In genomic region chr1:32334864-32335618, GRCh38 we compare ENCODE assay signal across 7 cellular contexts. TPM values are rescaled to one million over a fixed set of nuclear protein-coding genes. Genes with fewer than 3 reads are reported as not detected.
A peak's percentile ranks its signal among the peaks of the same experiment; 100 is the strongest.
DNase-seq lines count a peak whose midpoint lies in the region; ATAC-seq, FAIRE-seq and TF ChIP-seq lines count a peak whose summit lies in the region.

No MANE protein-coding gene starts in this region.

- TSS peak; percentile 61 for BruUV-seq in K562 (replicated peaks; lab: Mats Ljungman, UMichigan)

- peaks cover 25 to 46% of the 10 kb centered on the region in 2 experiments for H3K4me1 ChIP-seq in K562 (replicated peaks in 1 of 2; ENCODE audit: control insufficient read depth in 2 of 2, insufficient read depth in 2 of 2, low read length in 2 of 2)

- H2AFZ ChIP-seq in K562 (ENCODE audit: low read depth, low read length), result peak overlapping the region; percentile 12; the same call in 1 of the 2 replicates

- CTCF ChIA-PET in K562 (lab: Yijun Ruan, JAX; ENCODE audit: low intra/inter-chr PET ratio), result interaction anchor here (0.6 to 0.7 kb wide), 2 partner anchors 69 to 82 kb away, joined by 3 to 4 read pairs; no protein-coding TSS in a partner anchor

- WGBS in K562 (ENCODE audit: insufficient coverage, low coverage, missing lambda C conversion rate), result under 1% methylated on average over 39 of the region's 56 CpGs

- ATAC-seq in K562 (peak; percentile 76), GM19328 (IDR thresholded peaks at IDR 0.05; ENCODE audit: unreplicated experiment) (no peak)

- H3K4me2 ChIP-seq in K562 (ENCODE audit: insufficient read depth, low read length), result peak overlapping the region; percentile 85

- TF ChIP-seq CTCF in GM12865 (IDR thresholded peaks at IDR 0.05; ENCODE audit: insufficient read depth, low read depth, low read length, missing control alignments) (peak; percentile 78), K562 (IDR thresholded peaks at IDR 0.05 in 2 of 3, conservative IDR thresholded peaks at IDR 0.05 in 1 of 3; ENCODE audit: insufficient read depth in 2 of 3, low read depth in 1 of 3, low read length in 3 of 3) (peak; percentile 85 to 92 (median 87))

- POLR2A ChIA-PET in K562 (lab: Yijun Ruan, JAX), result interaction anchor here (0.6 to 5.9 kb wide), 24 partner anchors 10 to 291 kb away, joined by 3 to 75 read pairs (median 5); partner anchors contain the start of genes BSDC1, IQCC and TMEM39B

- peak overlapping the region; percentile 81 to 97 for H3K9ac ChIP-seq in K562 (ENCODE audit: insufficient read depth in 1 of 2, low read depth in 2 of 2, low read length in 2 of 2)

- H3K27ac ChIP-seq in K562 (ENCODE audit: extremely low read depth, low read depth, low read length), result peak overlapping the region; percentile 88

- in situ Hi-C loops in K562 (cut with MboI), result no loop called here

- peaks cover 6% of the 10 kb centered on the region for H3K9me1 ChIP-seq in K562 (ENCODE audit: control insufficient read depth, insufficient read depth, low read length)

- peaks cover 49% of the 10 kb centered on the region for H3K36me3 ChIP-seq in K562 (ENCODE audit: control insufficient read depth, insufficient read depth, low read length)

- peak; percentile 82 to 83 for TF ChIP-seq RAD21 in K562 (CRISPR knock-in tag; conservative IDR thresholded peaks at IDR 0.05 in 1 of 2, IDR thresholded peaks at IDR 0.05 in 1 of 2)

- peak; percentile 72 for DNase-seq in GM12865 (ENCODE audit: low read depth)
- peak; percentile 66 for DNase-seq in HT-29 (ENCODE audit: low spot score)
- DNase-seq in T-helper 2 cell, result peak; percentile 35 to 66 (median 50)
- peak; percentile 83 to 89 (median 86) for DNase-seq in K562 (ENCODE audit: extremely low read depth in 1 of 4, low spot score in 3 of 4)
- DNase-seq in iPS-NIHi7 (ENCODE audit: extremely low spot score), result peak; percentile 52
- peak in 2 of 3 donors; percentile 43 to 50 for DNase-seq in stimulated activated CD4-positive, alpha-beta T cell treated with anti-CD3 and anti-CD28 coated beads, Interleukin-12 subunit alpha, Interleukin-12 subunit beta, amount 100 ng/mL, for 48 hours (ENCODE audit: low read depth in 2 of 3, low spot score in 1 of 3)

- peaks cover 17% of the 10 kb centered on the region; the same call in 1 of the 2 replicates for H4K20me1 ChIP-seq in K562 (replicated peaks; ENCODE audit: control insufficient read depth, insufficient read depth, low read length)

- TF ChIP-seq EP300 in K562 (IDR thresholded peaks at IDR 0.05; ENCODE audit: low read length), result no peak

- intact Hi-C loops in K562 (cut with micrococcal nuclease), result loop anchor here (1.0 to 5.0 kb wide), 2 partner anchors 57 to 79 kb away; partner anchors contain the start of gene BSDC1

- H3K4me3 ChIP-seq in GM12865 (ENCODE audit: low read depth, low read length), result peak overlapping the region; percentile 68
- H3K4me3 ChIP-seq in K562, result peak overlapping the region; percentile 89

- no peaks in the 10 kb centered on the region for H3K27me3 ChIP-seq in K562 (ENCODE audit: control insufficient read depth in 2 of 2, insufficient read depth in 2 of 2, low read length in 2 of 2)

- 0 out of 2 replicates have a peak, but pooled peaks have one; percentile 2 for TF ChIP-seq POLR2A in K562 (conservative IDR thresholded peaks at IDR 0.05)

- no peak for FAIRE-seq in K562 (lab: Jason Lieb, UNC)

- no peaks in the 10 kb centered on the region for H3K9me3 ChIP-seq in K562 (replicated peaks; ENCODE audit: control insufficient read depth, insufficient read depth, low read depth, low read length)

- peaks cover 27% of the 10 kb centered on the region for H3K79me2 ChIP-seq in K562 (ENCODE audit: control insufficient read depth, insufficient read depth, low read length)

RNA-seq across cellular contexts. Expression of gene MARCKSL1, which starts 1.0 kb away (rescaled TPM):
- 384 TPM in 2 replicates for total RNA-seq in HT-29 (2014; rRNA removed; shearing (Covaris generic))
- 19.8 and 52.7 TPM in 2 replicates for total RNA-seq in K562 (2011; cell fraction: chromatin; rRNA removed; ENCODE audit: low replicate concordance)
- 56.5 and 63.0 TPM in 2 replicates for total RNA-seq in K562 (2011; cell fraction: nucleolus; rRNA removed)
- 61.2 and 72.0 TPM in 2 replicates for total RNA-seq in K562 (2011; cell fraction: nucleoplasm; rRNA removed)
- total RNA-seq in K562 (2014; rRNA removed) (155 and 188 TPM in 2 replicates), K562 (2014; rRNA removed; fragmentation: Illumina TruSeq; extraction: Trizol) (85.0 and 89.5 TPM in 2 replicates), K562 (2015; rRNA removed; fragmentation: Illumina TruSeq; extraction: Trizol) (99.5 and 102 TPM in 2 replicates), K562 (2021) (236 and 247 TPM in 2 replicates)
- polyA plus RNA-seq in K562 (2011; rRNA removed) (202 and 216 TPM in 2 replicates), K562 (2014; fragmentation: Illumina TruSeq; extraction: Trizol) (325 and 361 TPM in 2 replicates), K562 (2014; fragmentation: Nextera tagmentation; extraction: Ambion mirVana) (10 to 100 TPM; 14.7 to 14.8 TPM), K562 (2014; rRNA removed) (256 and 262 TPM in 2 replicates)
- 300 and 303 TPM in 2 replicates for polyA plus RNA-seq in K562 (2011; cell fraction: cytosol; rRNA removed)
- polyA plus RNA-seq in K562 (2011; cell fraction: nucleus; rRNA removed), result 63.0 and 65.4 TPM in 2 replicates
- 99.2 and 141 TPM in 2 replicates for polyA plus RNA-seq in K562 (2012)
- 110 and 133 TPM in 2 replicates for polyA minus RNA-seq in K562 (2011; rRNA and poly(A)+ RNA removed)
- polyA minus RNA-seq in K562 (2011; cell fraction: cytosol; rRNA and poly(A)+ RNA removed), result 77.4 and 89.7 TPM in 2 replicates
- polyA minus RNA-seq in K562 (2011; cell fraction: nucleus; rRNA and poly(A)+ RNA removed), result 30.2 and 47.4 TPM in 2 replicates

RNA-seq across cellular contexts. Expression of gene FAM229A, which starts 27.2 kb away (rescaled TPM):
- total RNA-seq in HT-29 (2014; rRNA removed; shearing (Covaris generic)), result 2.6 and 12.4 TPM in 2 replicates
- 86.3 and 131 TPM in 2 replicates for total RNA-seq in K562 (2011; cell fraction: chromatin; rRNA removed; ENCODE audit: low replicate concordance)
- total RNA-seq in K562 (2011; cell fraction: nucleolus; rRNA removed), result 70.1 and 80.5 TPM in 2 replicates
- total RNA-seq in K562 (2011; cell fraction: nucleoplasm; rRNA removed), result 83.9 and 97.2 TPM in 2 replicates
- total RNA-seq in K562 (2014; rRNA removed) (6.7 and 7.4 TPM in 2 replicates), K562 (2014; rRNA removed; fragmentation: Illumina TruSeq; extraction: Trizol) (3.6 and 4.0 TPM in 2 replicates), K562 (2015; rRNA removed; fragmentation: Illumina TruSeq; extraction: Trizol) (2.9 and 3.4 TPM in 2 replicates), K562 (2021) (11.6 and 12.7 TPM in 2 replicates)
- polyA plus RNA-seq in K562 (2011; rRNA removed) (10.9 and 18.6 TPM in 2 replicates), K562 (2014; fragmentation: Illumina TruSeq; extraction: Trizol) (9.5 and 9.7 TPM in 2 replicates), K562 (2014; fragmentation: Nextera tagmentation; extraction: Ambion mirVana) (under 1 TPM; 0.04 TPM), K562 (2014; rRNA removed) (17.9 and 21.6 TPM in 2 replicates)
- 7.0 and 9.1 TPM in 2 replicates for polyA plus RNA-seq in K562 (2011; cell fraction: cytosol; rRNA removed)
- 76.1 and 118 TPM in 2 replicates for polyA plus RNA-seq in K562 (2011; cell fraction: nucleus; rRNA removed)
- polyA plus RNA-seq in K562 (2012), result 9.5 and 33.7 TPM in 2 replicates
- 4.5 and 5.5 TPM in 2 replicates for polyA minus RNA-seq in K562 (2011; rRNA and poly(A)+ RNA removed)
- polyA minus RNA-seq in K562 (2011; cell fraction: cytosol; rRNA and poly(A)+ RNA removed), result 1.1 and 1.6 TPM in 2 replicates
- 13.0 and 14.4 TPM in 2 replicates for polyA minus RNA-seq in K562 (2011; cell fraction: nucleus; rRNA and poly(A)+ RNA removed)

RNA-seq across cellular contexts. Expression of gene TSSK3, which starts 27.3 kb away (rescaled TPM):
- 0.08 and 1.8 TPM in 2 replicates for total RNA-seq in HT-29 (2014; rRNA removed; shearing (Covaris generic))
- 22.5 and 34.3 TPM in 2 replicates for total RNA-seq in K562 (2011; cell fraction: chromatin; rRNA removed; ENCODE audit: low replicate concordance)
- total RNA-seq in K562 (2011; cell fraction: nucleolus; rRNA removed), result 17.5 and 20.7 TPM in 2 replicates
- total RNA-seq in K562 (2011; cell fraction: nucleoplasm; rRNA removed), result 28.9 and 47.3 TPM in 2 replicates
- total RNA-seq in K562 (2014; rRNA removed), result 0.27 and 1.8 TPM in 2 replicates
- 1.9 and 2.5 TPM in 2 replicates for total RNA-seq in K562 (2014; rRNA removed; fragmentation: Illumina TruSeq; extraction: Trizol)
- 2.8 and 4.3 TPM in 2 replicates for total RNA-seq in K562 (2015; rRNA removed; fragmentation: Illumina TruSeq; extraction: Trizol)
- 2.3 and 3.3 TPM in 2 replicates for total RNA-seq in K562 (2021)
- polyA plus RNA-seq in K562 (2011; rRNA removed), result 2.8 and 3.6 TPM in 2 replicates
- 1.4 and 4.1 TPM in 2 replicates for polyA plus RNA-seq in K562 (2011; cell fraction: cytosol; rRNA removed)
- polyA plus RNA-seq in K562 (2011; cell fraction: nucleus; rRNA removed), result 8.9 and 10.3 TPM in 2 replicates
- polyA plus RNA-seq in K562 (2012), result 1.8 and 11.1 TPM in 2 replicates
- 1.6 and 3.2 TPM in 2 replicates for polyA plus RNA-seq in K562 (2014; fragmentation: Illumina TruSeq; extraction: Trizol)
- polyA plus RNA-seq in K562 (2014; fragmentation: Nextera tagmentation; extraction: Ambion mirVana), result under 1 TPM; 0.66 to 0.82 TPM
- 1.9 and 2.2 TPM in 2 replicates for polyA plus RNA-seq in K562 (2014; rRNA removed)
- 1.8 and 1.9 TPM in 2 replicates for polyA minus RNA-seq in K562 (2011; rRNA and poly(A)+ RNA removed)
- not detected in 2 replicates for polyA minus RNA-seq in K562 (2011; cell fraction: cytosol; rRNA and poly(A)+ RNA removed)
- 3.2 and 4.4 TPM in 2 replicates for polyA minus RNA-seq in K562 (2011; cell fraction: nucleus; rRNA and poly(A)+ RNA removed)

RNA-seq across cellular contexts. Expression of gene HDAC1, which starts 43.2 kb away (rescaled TPM):
- total RNA-seq in HT-29 (2014; rRNA removed; shearing (Covaris generic)), result 185 and 200 TPM in 2 replicates
- total RNA-seq in K562 (2011; cell fraction: chromatin; rRNA removed; ENCODE audit: low replicate concordance), result 321 and 515 TPM in 2 replicates
- total RNA-seq in K562 (2011; cell fraction: nucleolus; rRNA removed), result 309 and 314 TPM in 2 replicates
- total RNA-seq in K562 (2011; cell fraction: nucleoplasm; rRNA removed), result 269 and 306 TPM in 2 replicates
- 169 and 182 TPM in 2 replicates for total RNA-seq in K562 (2014; rRNA removed)
- 193 and 197 TPM in 2 replicates for total RNA-seq in K562 (2014; rRNA removed; fragmentation: Illumina TruSeq; extraction: Trizol)
- 169 and 180 TPM in 2 replicates for total RNA-seq in K562 (2015; rRNA removed; fragmentation: Illumina TruSeq; extraction: Trizol)
- total RNA-seq in K562 (2021), result 182 and 185 TPM in 2 replicates
- 384 and 397 TPM in 2 replicates for polyA plus RNA-seq in K562 (2011; rRNA removed)
- 176 and 327 TPM in 2 replicates for polyA plus RNA-seq in K562 (2011; cell fraction: cytosol; rRNA removed)
- polyA plus RNA-seq in K562 (2011; cell fraction: nucleus; rRNA removed), result 496 and 637 TPM in 2 replicates
- 225 and 429 TPM in 2 replicates for polyA plus RNA-seq in K562 (2012)
- 213 and 224 TPM in 2 replicates for polyA plus RNA-seq in K562 (2014; fragmentation: Illumina TruSeq; extraction: Trizol)
- 100 to 1,000 TPM; 183 to 205 TPM for polyA plus RNA-seq in K562 (2014; fragmentation: Nextera tagmentation; extraction: Ambion mirVana)
- polyA plus RNA-seq in K562 (2014; rRNA removed), result 210 and 239 TPM in 2 replicates
- polyA minus RNA-seq in K562 (2011; rRNA and poly(A)+ RNA removed), result 318 and 361 TPM in 2 replicates
- polyA minus RNA-seq in K562 (2011; cell fraction: cytosol; rRNA and poly(A)+ RNA removed), result 89.8 and 90.4 TPM in 2 replicates
- polyA minus RNA-seq in K562 (2011; cell fraction: nucleus; rRNA and poly(A)+ RNA removed), result 144 and 207 TPM in 2 replicates

RNA-seq across cellular contexts. Expression of gene BSDC1, which starts 59.2 kb away (rescaled TPM):
- total RNA-seq in HT-29 (2014; rRNA removed; shearing (Covaris generic)), result 48.3 and 54.4 TPM in 2 replicates
- total RNA-seq in K562 (2011; cell fraction: chromatin; rRNA removed; ENCODE audit: low replicate concordance), result 333 and 446 TPM in 2 replicates
- total RNA-seq in K562 (2011; cell fraction: nucleolus; rRNA removed), result 231 TPM in 2 replicates
- total RNA-seq in K562 (2011; cell fraction: nucleoplasm; rRNA removed), result 315 and 386 TPM in 2 replicates
- total RNA-seq in K562 (2014; rRNA removed) (73.1 and 81.0 TPM in 2 replicates), K562 (2014; rRNA removed; fragmentation: Illumina TruSeq; extraction: Trizol) (60.4 and 68.5 TPM in 2 replicates), K562 (2015; rRNA removed; fragmentation: Illumina TruSeq; extraction: Trizol) (44.0 and 45.1 TPM in 2 replicates), K562 (2021) (73.6 and 84.8 TPM in 2 replicates)
- polyA plus RNA-seq in K562 (2011; rRNA removed) (91.6 and 125 TPM in 2 replicates), K562 (2014; fragmentation: Illumina TruSeq; extraction: Trizol) (92.9 and 96.8 TPM in 2 replicates), K562 (2014; fragmentation: Nextera tagmentation; extraction: Ambion mirVana) (10 to 100 TPM; 10.2 to 14.7 TPM), K562 (2014; rRNA removed) (94.7 and 100 TPM in 2 replicates)
- 59.5 and 90.3 TPM in 2 replicates for polyA plus RNA-seq in K562 (2011; cell fraction: cytosol; rRNA removed)
- 211 and 227 TPM in 2 replicates for polyA plus RNA-seq in K562 (2011; cell fraction: nucleus; rRNA removed)
- 57.3 and 88.0 TPM in 2 replicates for polyA plus RNA-seq in K562 (2012)
- 52.5 and 61.4 TPM in 2 replicates for polyA minus RNA-seq in K562 (2011; rRNA and poly(A)+ RNA removed)
- 25.3 and 34.6 TPM in 2 replicates for polyA minus RNA-seq in K562 (2011; cell fraction: cytosol; rRNA and poly(A)+ RNA removed)
- polyA minus RNA-seq in K562 (2011; cell fraction: nucleus; rRNA and poly(A)+ RNA removed), result 62.3 and 95.3 TPM in 2 replicates
